In the genomic region with DNA sequence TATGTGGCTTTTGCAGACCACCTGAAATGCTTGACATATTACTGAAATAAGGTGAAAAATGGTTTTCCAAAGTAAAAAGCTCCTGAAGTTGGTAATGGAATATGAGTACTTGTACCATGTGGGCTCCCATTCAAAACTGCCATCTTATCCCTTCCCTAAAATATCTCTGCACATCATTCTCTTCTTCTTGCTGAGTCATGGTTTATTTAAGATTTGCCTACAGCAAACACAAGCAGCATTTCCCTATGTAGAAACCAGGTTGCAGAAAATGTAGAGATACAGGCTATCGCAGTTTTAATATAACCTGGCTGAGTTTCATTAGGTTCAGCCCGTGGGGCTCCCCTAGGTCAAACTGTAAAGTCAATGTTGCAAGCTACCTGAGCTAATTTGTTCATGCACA, we compare ENCODE assay signal across 20 cellular contexts.
DNase-seq lines count a peak whose midpoint lies in the region; ATAC-seq, FAIRE-seq and TF ChIP-seq lines count a peak whose summit lies in the region.
"Had no signal": no experiment of that assay in that cellular context is flagged by ENCODE, and none has a peak within 500 bp of the region (broad histone marks: within the 10 kb centered on the region; RNA-seq: fewer than 3 reads in every experiment).

No MANE protein-coding gene starts in this region.

- POLR2A ChIA-PET in H1 (lab: Charles Lee; ENCODE audit: partially characterized antibody), result no interaction called here
- POLR2A ChIA-PET in activated CD4-positive, alpha-beta memory T cell treated with anti-CD3 and anti-CD28 coated beads for 36 hours (lab: Charles Lee), result no interaction called here

- TF ChIP-seq CTCF in H1 (IDR thresholded peaks at IDR 0.05; ENCODE audit: control extremely low read depth in 1 of 3, insufficient read depth in 1 of 3, low read depth in 1 of 3, low read length in 3 of 3), result no peak

- H2AFZ ChIP-seq in Karpas-422 (ENCODE audit: low read length) (no peak overlapping the region), H1 (ENCODE audit: low read length) (no peak overlapping the region)
- H2AFZ ChIP-seq: GM23248 had no signal

- H3K4me3 ChIP-seq in Karpas-422 (ENCODE audit: low read length) (no peak overlapping the region), H1 (ENCODE audit: extremely low read depth in 1 of 4, insufficient read depth in 2 of 4, low read depth in 3 of 4, low read length in 4 of 4) (no peak overlapping the region)
- H3K4me3 ChIP-seq: BLaER1 treated with 17β-estradiol and CSF1 and Interleukin-3, amounts not matched to agents 10 nM and 100 nM; GM12878; GM23248 had no signal

- no peak for ATAC-seq in GM21717 (IDR thresholded peaks at IDR 0.05; ENCODE audit: unreplicated experiment)
- ATAC-seq: CD8-positive, alpha-beta T cell; GM12878; HCT116 had no signal

- in situ Hi-C loops in Caki2 (cut with HindIII; ENCODE audit: low pct_unique_long_range_greater_than_20kb, low sequenced_read_pairs), result no loop called here

- H3K27me3 ChIP-seq in Karpas-422 (ENCODE audit: low read length) (no peaks in the 10 kb centered on the region), H1 (replicated peaks in 1 of 4; ENCODE audit: control insufficient read depth in 3 of 4, extremely low read depth in 1 of 4, insufficient read depth in 3 of 4, low read length in 3 of 4) (no peaks in the 10 kb centered on the region)
- H3K27me3 ChIP-seq: BLaER1 treated with 17β-estradiol and CSF1 and Interleukin-3, amounts not matched to agents 10 nM and 100 nM had no signal

- DNase-seq in Caki2 (ENCODE audit: low read depth) (peak; percentile 2), Karpas-422 (no peak), H1 (ENCODE audit: low read depth in 1 of 2, low spot score in 2 of 2) (no peak), superior temporal gyrus (ENCODE audit: extremely low spot score) (no peak), glomerular visceral epithelial cell (ENCODE audit: extremely low spot score) (no peak)
- no peak for DNase-seq in activated CD4-positive, alpha-beta memory T cell treated with anti-CD3 and anti-CD28 coated beads for 36 hours
- DNase-seq: CD8-positive, alpha-beta T cell; DMS 273 treated with DMSO at 0.1 percent for 48 hours; DMS53; DND-41; EL; GM23248; H7; HFFc6 had no signal

- intact Hi-C loops in activated CD4-positive, alpha-beta memory T cell treated with anti-CD3 and anti-CD28 coated beads for 36 hours (cut with micrococcal nuclease), result no loop called here

- H3K4me1 ChIP-seq in Karpas-422 (ENCODE audit: low read length) (peaks cover 80% of the 10 kb centered on the region), H1 (replicated peaks in 1 of 4; ENCODE audit: control insufficient read depth in 3 of 4, insufficient read depth in 4 of 4, low read length in 3 of 4) (no peaks in the 10 kb centered on the region)

- H3K9me3 Mint-ChIP-seq in activated CD4-positive, alpha-beta memory T cell treated with anti-CD3 and anti-CD28 coated beads for 36 hours, result no peaks in the 10 kb centered on the region
- H3K9me3 Mint-ChIP-seq: CD8-positive, alpha-beta T cell had no signal

- no peak overlapping the region for H3K56ac ChIP-seq in H1 (replicated peaks; ENCODE audit: insufficient read length, low read depth, low read length)

- no peaks in the 10 kb centered on the region for H3K79me1 ChIP-seq in H1 (ENCODE audit: low read depth, low read length)

- no peaks in the 10 kb centered on the region for H3K36me3 Mint-ChIP-seq in activated CD4-positive, alpha-beta memory T cell treated with anti-CD3 and anti-CD28 coated beads for 36 hours
- H3K36me3 Mint-ChIP-seq: CD8-positive, alpha-beta T cell had no signal

- H3K9me3 ChIP-seq in Karpas-422 (ENCODE audit: low read length) (no peaks in the 10 kb centered on the region), H1 (ENCODE audit: insufficient read depth in 2 of 2, low read depth in 1 of 2, low read length in 1 of 2) (no peaks in the 10 kb centered on the region)
- H3K9me3 ChIP-seq: BLaER1 treated with 17β-estradiol and CSF1 and Interleukin-3, amounts not matched to agents 10 nM and 100 nM had no signal

- no peak for TF ChIP-seq RAD21 in H1 (IDR thresholded peaks at IDR 0.05 in 1 of 2, conservative IDR thresholded peaks at IDR 0.05 in 1 of 2; ENCODE audit: low read depth in 2 of 2, low read length in 2 of 2)

- H4K8ac ChIP-seq in H1 (ENCODE audit: extremely low read depth, insufficient read depth, low read length), result no peak overlapping the region

- CTCF ChIA-PET in H1 (lab: Charles Lee; ENCODE audit: partially characterized antibody), result no interaction called here
- CTCF ChIA-PET in activated CD4-positive, alpha-beta memory T cell treated with anti-CD3 and anti-CD28 coated beads for 36 hours (lab: Charles Lee), result interaction anchor here (0.5 kb wide), 1 partner anchor 26 kb away, joined by 4 read pairs; no protein-coding TSS in a partner anchor

- no peak overlapping the region for H4K5ac ChIP-seq in H1 (ENCODE audit: insufficient read length, low read depth, low read length)

- H3K23ac ChIP-seq in H1 (ENCODE audit: insufficient read length), result no peak overlapping the region

- peak; percentile 19 for FAIRE-seq in H1 (lab: Jason Lieb, UNC)
- FAIRE-seq: A204.1, GM12878 had no signal

- TF ChIP-seq POLR2A in H1 (IDR thresholded peaks at IDR 0.05; ENCODE audit: control extremely low read depth in 1 of 2, low read depth in 2 of 2, low read length in 2 of 2), result no peak

- H3K27ac ChIP-seq in Karpas-422 (ENCODE audit: low read length), result peak overlapping the region; percentile 33
- H3K27ac ChIP-seq in H1 (ENCODE audit: low read depth, low read length), result no peak overlapping the region
- H3K27ac ChIP-seq: GM23248, KMS-11 had no signal

- H3K4me2 ChIP-seq in Karpas-422 (ENCODE audit: low read depth, low read length, poor library complexity, severe bottlenecking), result peak overlapping the region; percentile 0
- H3K4me2 ChIP-seq in H1 (ENCODE audit: insufficient read depth in 1 of 2, low read depth in 2 of 2, low read length in 2 of 2), result no peak overlapping the region
- H3K4me2 ChIP-seq: KMS-11 had no signal

- H3K9me2 ChIP-seq in Karpas-422 (replicated peaks; ENCODE audit: insufficient read depth, low read length), result no peaks in the 10 kb centered on the region

- H3K4me1 Mint-ChIP-seq in activated CD4-positive, alpha-beta memory T cell treated with anti-CD3 and anti-CD28 coated beads for 36 hours (ENCODE audit: low read depth), result no peaks in the 10 kb centered on the region

- H3K9ac ChIP-seq in Karpas-422 (ENCODE audit: low read length) (no peak overlapping the region), H1 (replicated peaks in 1 of 4; ENCODE audit: extremely low read depth in 1 of 4, low read depth in 3 of 4, low read length in 3 of 4) (no peak overlapping the region)
- H3K9ac ChIP-seq: BLaER1 treated with 17β-estradiol and CSF1 and Interleukin-3, amounts not matched to agents 10 nM and 100 nM; GM23248; KMS-11 had no signal

- H2BK20ac ChIP-seq in H1 (ENCODE audit: low read length), result no peak overlapping the region

- peaks cover 5% of the 10 kb centered on the region; the same call in 1 of the 2 replicates for H3K36me3 ChIP-seq in Karpas-422 (ENCODE audit: insufficient read depth, low read length)
- no peaks in the 10 kb centered on the region for H3K36me3 ChIP-seq in H1 (ENCODE audit: control insufficient read depth in 2 of 4, insufficient read depth in 4 of 4, low read length in 3 of 4)
- H3K36me3 ChIP-seq: BLaER1 treated with 17β-estradiol and CSF1 and Interleukin-3, amounts not matched to agents 10 nM and 100 nM had no signal

- no peak overlapping the region for H2AK5ac ChIP-seq in H1 (ENCODE audit: low read depth, low read length)

- H3K23me2 ChIP-seq in H1 (ENCODE audit: low read depth, low read length), result no peaks in the 10 kb centered on the region

- H2BK12ac ChIP-seq in H1 (ENCODE audit: low read depth, low read length), result no peak overlapping the region

- no peak overlapping the region for H2BK120ac ChIP-seq in H1 (replicated peaks; ENCODE audit: low read depth, low read length)

- H3K4me3 Mint-ChIP-seq in activated CD4-positive, alpha-beta memory T cell treated with anti-CD3 and anti-CD28 coated beads for 36 hours, result no peak overlapping the region
- H3K4me3 Mint-ChIP-seq: CD8-positive, alpha-beta T cell; HFFc6 had no signal

- H3K18ac ChIP-seq in H1 (ENCODE audit: extremely low read depth, low read length), result no peak overlapping the region

- H2BK5ac ChIP-seq in H1 (ENCODE audit: low read depth, low read length), result no peak overlapping the region

- no peak overlapping the region for H3K14ac ChIP-seq in H1 (ENCODE audit: insufficient read length)

- H3K27ac Mint-ChIP-seq in activated CD4-positive, alpha-beta memory T cell treated with anti-CD3 and anti-CD28 coated beads for 36 hours, result no peak overlapping the region
- H3K27ac Mint-ChIP-seq: CD8-positive, alpha-beta T cell; HFFc6 had no signal

- H3K27me3 Mint-ChIP-seq in activated CD4-positive, alpha-beta memory T cell treated with anti-CD3 and anti-CD28 coated beads for 36 hours, result no peaks in the 10 kb centered on the region

- H4K20me1 ChIP-seq in Karpas-422 (ENCODE audit: insufficient read depth, low read depth, low read length) (no peaks in the 10 kb centered on the region), H1 (replicated peaks in 1 of 2; ENCODE audit: control insufficient read depth in 1 of 2, insufficient read depth in 2 of 2, low read length in 2 of 2) (no peaks in the 10 kb centered on the region)
- H4K20me1 ChIP-seq: BLaER1 treated with 17β-estradiol and CSF1 and Interleukin-3, amounts not matched to agents 10 nM and 100 nM had no signal

- no peak overlapping the region for H2BK15ac ChIP-seq in H1 (ENCODE audit: low read length)

- no peak overlapping the region for H4K91ac ChIP-seq in H1 (replicated peaks; ENCODE audit: insufficient read length, low read length)

- H3K79me2 ChIP-seq in Karpas-422 (ENCODE audit: low read length), result peaks cover 96% of the 10 kb centered on the region
- peaks cover 0 to 41% of the 10 kb centered on the region in 2 experiments; a peak in 2 of 4 replicates for H3K79me2 ChIP-seq in H1 (ENCODE audit: control insufficient read depth in 1 of 2, insufficient read depth in 2 of 2, low read length in 2 of 2)

- H3K4ac ChIP-seq in H1 (replicated peaks; ENCODE audit: insufficient read length, low read depth, low read length), result no peak overlapping the region

- WGBS in H1 (ENCODE audit: extremely low coverage in 1 of 2, insufficient coverage in 1 of 2, insufficient read length in 1 of 2, insufficient replicate concordance in 2 of 2, low coverage in 1 of 2, low lambda C conversion rate in 2 of 2, missing lambda C conversion rate in 1 of 2), 2 experiments, result 94% methylated on average over 2 of the region's 2 CpGs; no CpG with 5 or more reads in 1 of the 2 experiments

- TF ChIP-seq EP300 in H1 (IDR thresholded peaks at IDR 0.05; ENCODE audit: borderline replicate concordance in 1 of 2, low read depth in 2 of 2, low read length in 2 of 2), result no peak

TF ChIP-seq in H1, 55 proteins besides CTCF, POLR2A, EP300 and RAD21 (continues in another document):
- TF ChIP-seq KDM5A (IDR thresholded peaks at IDR 0.05; ENCODE audit: low read length) (no peak), HDAC2 (IDR thresholded peaks at IDR 0.05; ENCODE audit: borderline replicate concordance in 1 of 2, low read depth in 2 of 2, low read length in 2 of 2) (no peak), ASH2L (IDR thresholded peaks at IDR 0.05; ENCODE audit: low read length) (no peak), KDM4A (IDR thresholded peaks at IDR 0.05; ENCODE audit: low read depth, low read length, severe bottlenecking) (no peak), KDM1A (IDR thresholded peaks at IDR 0.05; ENCODE audit: borderline replicate concordance, low read length) (no peak)
